Comparison of ENCODE assay signal across 21 cellular contexts in the genomic region with DNA sequence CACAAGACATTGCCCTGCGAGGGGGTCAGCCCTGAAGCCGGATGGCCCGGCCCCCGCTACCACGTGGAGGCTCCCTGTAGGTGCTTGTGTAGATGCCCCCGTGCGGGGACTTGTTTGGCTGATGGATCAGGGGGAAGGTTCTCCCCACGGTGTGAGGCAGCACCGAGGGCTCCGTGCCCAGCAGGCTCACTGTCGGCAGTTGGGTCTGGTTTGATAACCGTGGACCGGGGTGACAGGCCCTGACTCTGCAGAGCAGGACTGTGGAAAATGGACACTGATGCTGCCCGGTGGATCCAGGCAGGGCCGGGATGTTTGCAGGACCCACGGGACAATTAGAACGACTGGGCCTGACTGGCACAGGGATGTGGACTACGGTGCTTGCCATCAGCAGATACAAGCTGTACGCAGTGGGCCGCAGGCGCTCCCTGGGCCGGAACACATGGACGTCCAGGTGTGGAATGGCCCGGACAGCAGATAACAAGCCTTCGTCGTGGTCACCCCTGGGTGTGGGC. TPM values are rescaled to one million over a fixed set of nuclear protein-coding genes. Genes with fewer than 3 reads are reported as not detected.
DNase-seq lines count a peak whose midpoint lies in the region; ATAC-seq and TF ChIP-seq lines count a peak whose summit lies in the region.
"Had no signal": no experiment of that assay in that cellular context is flagged by ENCODE, and none has a peak within 500 bp of the region (broad histone marks: within the 10 kb centered on the region; RNA-seq: fewer than 3 reads in every experiment).

No MANE protein-coding gene starts in this region.

- DNase-seq in AG20443 (ENCODE audit: low spot score), result peak; percentile 9
- DNase-seq in Peyer's patch, result peak in 1 of 3 donors; percentile 13
- peak; percentile 72 for DNase-seq in left ventricle myocardium superior
- peak; percentile 63 for DNase-seq in osteoblast (ENCODE audit: insufficient read length, low spot score, missing footprints)
- DNase-seq in HFFc6, result no peak
- no peak for DNase-seq in endothelial cell (ENCODE audit: low spot score)
- no peak for DNase-seq in NCI-H1694 treated with DMSO at 0.1 percent for 48 hours (lab: John Stamatoyannopoulos, UW)
- DNase-seq: Kasumi-1; mesenchymal stem cell; NCI-H524 treated with DMSO at 0.1 percent for 48 hours; SIG-M5; stimulated activated CD4-positive, alpha-beta T cell treated with anti-CD3 and anti-CD28 coated beads, Interleukin-15, amount 100 ng/mL, for 24 hours had no signal

- H3K4me1 ChIP-seq in Peyer's patch (peaks cover 26 to 75% (median 50%) of the 10 kb centered on the region in 4 donors), osteoblast (ENCODE audit: insufficient read depth, low read length) (no peaks in the 10 kb centered on the region)

- no peak overlapping the region for H3K4me3 Mint-ChIP-seq in HFFc6
- no peak overlapping the region for H3K4me3 Mint-ChIP-seq in endothelial cell (ENCODE audit: unreplicated experiment)
- H3K4me3 Mint-ChIP-seq: nephron; stimulated activated effector memory CD8-positive, alpha-beta T cell treated with anti-CD3 and anti-CD28 coated beads, Interleukin-12 subunit alpha, Interleukin-12 subunit beta, amount 100 ng/mL, for 72 hours had no signal

- H3K27ac ChIP-seq in Peyer's patch (peak overlapping the region in 3 of 4 donors; percentile 32 to 96 (median 78)), osteoblast (ENCODE audit: low read depth, low read length) (no peak overlapping the region)
- H3K27ac ChIP-seq: esophagus muscularis mucosa had no signal

- H3K36me3 Mint-ChIP-seq in HFFc6 (ENCODE audit: low read depth), result no peaks in the 10 kb centered on the region
- no peaks in the 10 kb centered on the region for H3K36me3 Mint-ChIP-seq in endothelial cell (ENCODE audit: low read depth, unreplicated experiment)
- H3K36me3 Mint-ChIP-seq: stimulated activated effector memory CD8-positive, alpha-beta T cell treated with anti-CD3 and anti-CD28 coated beads, Interleukin-12 subunit alpha, Interleukin-12 subunit beta, amount 100 ng/mL, for 72 hours had no signal

- H3K9me3 ChIP-seq in Peyer's patch (no peaks in the 10 kb centered on the region), osteoblast (ENCODE audit: low read depth, low read length) (no peaks in the 10 kb centered on the region)
- H3K9me3 ChIP-seq: esophagus muscularis mucosa, tibial nerve had no signal

- H3K36me3 ChIP-seq in Peyer's patch (no peaks in the 10 kb centered on the region), osteoblast (ENCODE audit: insufficient read depth, low read length) (no peaks in the 10 kb centered on the region)
- H3K36me3 ChIP-seq: esophagus muscularis mucosa, tibial nerve had no signal

- H3K9me3 Mint-ChIP-seq in HFFc6 (no peaks in the 10 kb centered on the region), endothelial cell (ENCODE audit: unreplicated experiment) (no peaks in the 10 kb centered on the region)
- H3K9me3 Mint-ChIP-seq: nephron; stimulated activated effector memory CD8-positive, alpha-beta T cell treated with anti-CD3 and anti-CD28 coated beads, Interleukin-12 subunit alpha, Interleukin-12 subunit beta, amount 100 ng/mL, for 72 hours had no signal

- H3K79me2 ChIP-seq in osteoblast (ENCODE audit: insufficient read depth, low read length), result no peaks in the 10 kb centered on the region

- H3K27me3 ChIP-seq in Peyer's patch (no peaks in the 10 kb centered on the region), osteoblast (ENCODE audit: insufficient read depth, low read length) (no peaks in the 10 kb centered on the region)
- H3K27me3 ChIP-seq: tibial nerve had no signal

- TF ChIP-seq POLR2A in Peyer's patch (IDR thresholded peaks at IDR 0.05), result no peak

- H3K27me3 Mint-ChIP-seq in HFFc6 (ENCODE audit: insufficient read depth) (peaks cover 38% of the 10 kb centered on the region), endothelial cell (ENCODE audit: unreplicated experiment) (peaks cover 11% of the 10 kb centered on the region)

- H3K27ac Mint-ChIP-seq in HFFc6 (no peak overlapping the region), endothelial cell (ENCODE audit: unreplicated experiment) (no peak overlapping the region)
- H3K27ac Mint-ChIP-seq: nephron; stimulated activated effector memory CD8-positive, alpha-beta T cell treated with anti-CD3 and anti-CD28 coated beads, Interleukin-12 subunit alpha, Interleukin-12 subunit beta, amount 100 ng/mL, for 72 hours had no signal

- H3K4me1 Mint-ChIP-seq in HFFc6 (ENCODE audit: low read depth) (no peaks in the 10 kb centered on the region), endothelial cell (ENCODE audit: unreplicated experiment) (no peaks in the 10 kb centered on the region)

- peak; percentile 44 for ATAC-seq in left ventricle myocardium superior
- no peak for ATAC-seq in GM18511 (IDR thresholded peaks at IDR 0.05; ENCODE audit: unreplicated experiment)
- ATAC-seq: stimulated activated effector memory CD8-positive, alpha-beta T cell treated with anti-CD3 and anti-CD28 coated beads, Interleukin-12 subunit alpha, Interleukin-12 subunit beta, amount 100 ng/mL, for 72 hours had no signal

- H4K20me1 ChIP-seq in osteoblast (ENCODE audit: insufficient read depth, low read length), result no peaks in the 10 kb centered on the region

- H3K4me2 ChIP-seq in osteoblast (ENCODE audit: insufficient read depth, low read length), result no peak overlapping the region

- H3K4me3 ChIP-seq in Peyer's patch (peak overlapping the region in 2 of 4 donors; percentile 25 to 32), osteoblast (ENCODE audit: insufficient read depth, low read length) (no peak overlapping the region)
- H3K4me3 ChIP-seq: esophagus muscularis mucosa, tibial nerve had no signal

- TF ChIP-seq CTCF in Peyer's patch (IDR thresholded peaks at IDR 0.05) (no peak), osteoblast (IDR thresholded peaks at IDR 0.05; ENCODE audit: extremely low read depth, low read depth, low read length) (no peak), HFFc6 (IDR thresholded peaks at IDR 0.05) (no peak), endothelial cell (IDR thresholded peaks at IDR 0.05; ENCODE audit: unreplicated experiment) (no peak)

- intact Hi-C loops in left ventricle myocardium superior (cut with micrococcal nuclease), result loop anchor here (10.0 kb wide), 1 partner anchor 51 kb away; no protein-coding TSS in a partner anchor

- no peak overlapping the region for H2AFZ ChIP-seq in osteoblast (ENCODE audit: low read length)

RNA-seq across cellular contexts. Expression of gene KCNQ1, which starts 19.0 kb away (rescaled TPM):
- 10 to 100 TPM; 50.6 to 66.4 (median 54.2) TPM for total RNA-seq in Peyer's patch
- 49.7 TPM for total RNA-seq in left ventricle myocardium superior
- not detected in 2 replicates for total RNA-seq in osteoblast
- not detected for total RNA-seq in HFFc6 (2021; fragmentation: NEBNext Ultra II Directional; extraction: Animal tissue kit (Norgen Biotek cat#: 25700))
- total RNA-seq in endothelial cell (ENCODE audit: unreplicated experiment), result 35.3 TPM
- total RNA-seq: Daoy had no signal

RNA-seq across cellular contexts. Expression of gene TRPM5, which starts 19.5 kb away (rescaled TPM):
- total RNA-seq in Peyer's patch, result 10 to 100 TPM in 3 of 4 donors, 1 to 10 TPM in 1; 8.1 to 24.2 (median 16.3) TPM
- total RNA-seq in left ventricle myocardium superior, result not detected
- under 0.01 TPM in 1 of 2 replicates, not detected in the other for total RNA-seq in osteoblast
- not detected for total RNA-seq in HFFc6 (2021; fragmentation: NEBNext Ultra II Directional; extraction: Animal tissue kit (Norgen Biotek cat#: 25700))
- total RNA-seq in endothelial cell (ENCODE audit: unreplicated experiment), result 0.38 TPM
- total RNA-seq: bronchial epithelial cell; esophagus muscularis mucosa; pulmonary artery endothelial cell; T-helper 1 cell treated with Interleukin-12 subunit alpha and Interleukin-12 subunit beta and Interleukin-4 antibody, amounts not matched to agents 30 ng/mL and 1 ng/mL, for 36 hours; tibial nerve had no signal

Comparison
In these comparisons a context has a peak if more than half of its experiments do, and no peak if none do; other contexts are left out.
1. DNase-seq: peak in AG20443 (single experiment), left ventricle myocardium superior (single experiment) and osteoblast (single experiment); none in HFFc6 (single experiment), endothelial cell (single experiment) and NCI-H1694 treated with DMSO at 0.1 percent for 48 hours (single experiment).
2. RNA of gene KCNQ1, which starts 19.0 kb away (total RNA-seq): 50.6 to 66.4 TPM in Peyer's patch, 49.7 TPM in left ventricle myocardium superior (single experiment) and 35.3 TPM in endothelial cell (single experiment); not detected in osteoblast and not detected in HFFc6; every median in the first group is over 10 times any median in the second.